In the genomic region with DNA sequence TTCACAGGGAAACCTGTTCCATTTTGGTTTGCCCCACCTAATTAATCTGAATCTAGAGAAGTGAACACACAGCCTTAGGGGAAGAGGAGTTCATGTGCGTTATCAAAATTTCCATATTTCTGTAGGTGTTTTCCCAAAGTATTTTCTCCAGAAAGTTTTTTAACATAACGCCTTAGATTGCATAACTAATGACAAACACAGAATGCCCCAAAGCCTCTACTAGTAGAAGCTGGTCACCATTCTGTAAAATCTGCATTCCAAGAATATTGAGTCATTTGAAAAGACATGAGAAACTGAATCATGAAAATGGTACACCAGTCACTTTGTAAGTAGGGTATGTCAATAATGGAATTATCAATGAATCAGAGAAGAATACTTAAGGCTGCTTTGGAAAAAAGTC, we compare ENCODE assay signal across 20 cellular contexts. TPM values are rescaled to one million over a fixed set of nuclear protein-coding genes. Genes with fewer than 3 reads are reported as not detected.
A peak's percentile ranks its signal among the peaks of the same experiment; 100 is the strongest.
DNase-seq lines count a peak whose midpoint lies in the region; ATAC-seq and TF ChIP-seq lines count a peak whose summit lies in the region.
"Had no signal": no experiment of that assay in that cellular context is flagged by ENCODE, and none has a peak within 500 bp of the region (broad histone marks: within the 10 kb centered on the region; RNA-seq: fewer than 3 reads in every experiment).

No MANE protein-coding gene starts in this region.

- no peak overlapping the region for H3K4me2 ChIP-seq in smooth muscle cell
- H3K4me2 ChIP-seq: BLaER1 treated with 17β-estradiol and CSF1 and Interleukin-3, amounts not matched to agents 10 nM and 100 nM had no signal

- no peaks in the 10 kb centered on the region for H4K20me1 ChIP-seq in smooth muscle cell (ENCODE audit: low read depth)
- H4K20me1 ChIP-seq: BLaER1 treated with 17β-estradiol and CSF1 and Interleukin-3, amounts not matched to agents 10 nM and 100 nM had no signal

- H3K4me1 ChIP-seq in smooth muscle cell (ENCODE audit: low read depth): no peaks in the 10 kb centered on the region
- H3K4me1 ChIP-seq in esophagus muscularis mucosa: no peaks in the 10 kb centered on the region
- H3K4me1 ChIP-seq: BLaER1 treated with 17β-estradiol and CSF1 and Interleukin-3, amounts not matched to agents 10 nM and 100 nM; suprapubic skin had no signal

- H3K36me3 ChIP-seq in smooth muscle cell (ENCODE audit: low read depth) (no peaks in the 10 kb centered on the region), esophagus muscularis mucosa (no peaks in the 10 kb centered on the region)
- H3K36me3 ChIP-seq: BLaER1 treated with 17β-estradiol and CSF1 and Interleukin-3, amounts not matched to agents 10 nM and 100 nM; suprapubic skin had no signal

- 58% methylated on average over 2 of the region's 2 CpGs for WGBS in smooth muscle cell (ENCODE audit: low lambda C conversion rate)
- WGBS in esophagus muscularis mucosa: 71% methylated on average over 2 of the region's 2 CpGs

- TF ChIP-seq POLR2A in esophagus muscularis mucosa (IDR thresholded peaks at IDR 0.05; ENCODE audit: low read depth): no peak

- H3K9me3 ChIP-seq in smooth muscle cell (replicated peaks; ENCODE audit: low read depth) (no peaks in the 10 kb centered on the region), esophagus muscularis mucosa (no peaks in the 10 kb centered on the region)
- H3K9me3 ChIP-seq: suprapubic skin had no signal

- TF ChIP-seq CTCF in fibroblast of mammary gland (conservative IDR thresholded peaks at IDR 0.05; ENCODE audit: control insufficient read depth, insufficient read depth, low read depth, low read length) (no peak), smooth muscle cell (IDR thresholded peaks at IDR 0.05; ENCODE audit: borderline replicate concordance, insufficient read depth, poor library complexity, severe bottlenecking) (no peak), esophagus muscularis mucosa (IDR thresholded peaks at IDR 0.05) (no peak)

- no peaks in the 10 kb centered on the region for H3F3A ChIP-seq in smooth muscle cell (ENCODE audit: low read depth)

- peak; percentile 69 for DNase-seq in ELR (ENCODE audit: low read depth)
- peak; percentile 3 for DNase-seq in RPMI7951 (ENCODE audit: low read depth)
- peak; percentile 59 for DNase-seq in fibroblast of mammary gland (ENCODE audit: low read depth)
- DNase-seq in smooth muscle cell (lab: John Stamatoyannopoulos, UW; ENCODE audit: unreplicated experiment): no peak
- no peak for DNase-seq in esophagus muscularis mucosa (ENCODE audit: extremely low spot score)
- no peak for DNase-seq in D341Med (ENCODE audit: low spot score)
- no peak for DNase-seq in MV-4-11 (lab: John Stamatoyannopoulos, UW)
- DNase-seq: activated CD4-positive, CD25-positive, alpha-beta regulatory T cell treated with anti-CD3 and anti-CD28 coated beads, Interleukin-2, amount 50 U/mL, for 72 hours; activated effector memory CD4-positive, alpha-beta T cell treated with Interleukin-2 at 50 U/mL for 16 hours; anterior cingulate cortex; DMS53; head of caudate nucleus; Karpas-422; naive thymus-derived CD8-positive, alpha-beta T cell; NCI-H1417 treated with DMSO at 0.1 percent for 48 hours; posterior cingulate gyrus; small intestine had no signal

- no peak overlapping the region for H2AFZ ChIP-seq in smooth muscle cell (ENCODE audit: low read depth)

- TF ChIP-seq EP300 in esophagus muscularis mucosa (IDR thresholded peaks at IDR 0.05): no peak

- H3K27me3 ChIP-seq in smooth muscle cell (ENCODE audit: low read depth): peaks cover 3% of the 10 kb centered on the region
- no peaks in the 10 kb centered on the region for H3K27me3 ChIP-seq in esophagus muscularis mucosa
- H3K27me3 ChIP-seq: suprapubic skin had no signal

- no peak for ATAC-seq in HG02571 (IDR thresholded peaks at IDR 0.05; ENCODE audit: unreplicated experiment)
- ATAC-seq: naive thymus-derived CD8-positive, alpha-beta T cell had no signal

- H3K4me3 ChIP-seq in fibroblast of mammary gland (ENCODE audit: control insufficient read depth, low read depth, low read length) (no peak overlapping the region), smooth muscle cell (no peak overlapping the region), esophagus muscularis mucosa (no peak overlapping the region)
- H3K4me3 ChIP-seq: BLaER1 treated with 17β-estradiol and CSF1 and Interleukin-3, amounts not matched to agents 10 nM and 100 nM; suprapubic skin had no signal

- H3K9ac ChIP-seq in smooth muscle cell (ENCODE audit: low read depth): no peak overlapping the region
- H3K9ac ChIP-seq: BLaER1 treated with 17β-estradiol and CSF1 and Interleukin-3, amounts not matched to agents 10 nM and 100 nM had no signal

- H3K79me2 ChIP-seq in smooth muscle cell (ENCODE audit: low read depth): no peaks in the 10 kb centered on the region

- intact Hi-C loops in esophagus muscularis mucosa (cut with DNase I): no loop called here

- H3K27ac ChIP-seq in smooth muscle cell (ENCODE audit: low read depth) (peak overlapping the region; percentile 13), esophagus muscularis mucosa (replicated peaks in 1 of 4) (no peak overlapping the region)
- H3K27ac ChIP-seq: BLaER1 treated with 17β-estradiol and CSF1 and Interleukin-3, amounts not matched to agents 10 nM and 100 nM; suprapubic skin had no signal

RNA-seq across cellular contexts. Expression of gene IL13RA2, which starts 41.1 kb away (rescaled TPM):
- 59.2 and 67.6 TPM in 2 replicates for total RNA-seq in RPMI7951 (2014; rRNA removed; shearing (Covaris generic))
- 0.54 and 5.8 TPM in 2 replicates for total RNA-seq in smooth muscle cell
- polyA plus RNA-seq in smooth muscle cell: 2.3 and 2.6 TPM in 2 replicates
- total RNA-seq in esophagus muscularis mucosa: under 1 TPM in 3 of 4 donors, not detected in 1; 0.33 to 0.52 (median 0.39) TPM
- total RNA-seq: naive thymus-derived CD8-positive, alpha-beta T cell had no signal
- polyA plus RNA-seq: naive thymus-derived CD8-positive, alpha-beta T cell had no signal

Comparison
In these comparisons a context has a peak if more than half of its experiments do, and no peak if none do; other contexts are left out.
1. DNase-seq: peak in ELR (single experiment), RPMI7951 (single experiment) and fibroblast of mammary gland (single experiment); none in smooth muscle cell (single experiment), esophagus muscularis mucosa (single experiment), D341Med (single experiment) and MV-4-11 (single experiment).